In the genomic region with DNA sequence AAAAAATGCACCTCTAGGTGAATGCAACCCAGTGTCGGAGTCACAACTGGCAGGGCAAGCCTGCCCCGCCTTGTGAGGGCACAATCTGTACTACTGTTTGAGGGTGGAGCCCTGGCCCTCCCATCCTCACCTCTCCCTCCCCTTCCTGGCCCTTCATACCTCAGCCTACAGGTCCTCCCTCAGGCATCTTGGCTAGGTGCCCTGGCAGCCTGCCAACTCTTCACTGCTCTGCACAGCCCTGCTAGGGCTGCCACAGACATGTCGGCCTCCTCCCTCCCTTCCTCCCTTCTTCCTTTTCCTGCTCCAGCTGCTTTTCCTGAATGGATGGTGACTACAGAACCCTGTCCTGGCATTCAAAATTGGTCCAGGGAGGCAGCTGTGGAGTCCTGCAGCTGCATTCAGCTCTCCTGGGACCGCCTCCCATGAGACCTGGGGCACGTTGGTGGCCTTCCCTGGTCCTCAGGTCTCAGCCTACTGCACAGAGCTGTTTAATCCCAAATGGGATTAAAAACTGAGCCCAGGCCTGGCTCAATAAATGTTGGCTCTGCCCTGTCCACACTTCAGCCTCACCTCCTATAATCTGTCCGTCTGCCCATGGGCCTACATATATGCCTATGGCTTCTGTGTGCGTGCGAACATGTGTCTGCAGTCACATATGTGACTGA, we compare ENCODE assay signal across 8 cellular contexts. TPM values are rescaled to one million over a fixed set of nuclear protein-coding genes. Genes with fewer than 3 reads are reported as not detected.
DNase-seq lines count a peak whose midpoint lies in the region; ATAC-seq and TF ChIP-seq lines count a peak whose summit lies in the region.

No MANE protein-coding gene starts in this region.

- no peak overlapping the region for H3K4me3 ChIP-seq in epithelial cell of esophagus (ENCODE audit: low read length)

- intact Hi-C loops in activated CD4-positive, alpha-beta T cell treated with anti-CD3 and anti-CD28 coated beads, Interleukin-2, amount 10 ng/mL, durations not matched to agents 24 days and 14 days (cut with micrococcal nuclease): no loop called here

- H3K4me1 Mint-ChIP-seq in activated CD4-positive, alpha-beta T cell treated with anti-CD3 and anti-CD28 coated beads, Interleukin-2, amount 10 ng/mL, durations not matched to agents 24 days and 14 days: no peaks in the 10 kb centered on the region

- DNase-seq in HuH-7.5 (ENCODE audit: low spot score) (peak; percentile 70), NCI-H526 (lab: John Stamatoyannopoulos, UW) (peak; percentile 62 to 89), epithelial cell of esophagus (ENCODE audit: low read depth) (peak; percentile 96), renal cortical epithelial cell (ENCODE audit: low read depth) (peak; percentile 65), HCEC 1CT (no peak)
- no peak for DNase-seq in activated CD4-positive, alpha-beta T cell treated with anti-CD3 and anti-CD28 coated beads, Interleukin-2, amount 10 ng/mL, durations not matched to agents 24 days and 14 days

- no peaks in the 10 kb centered on the region for H3K36me3 Mint-ChIP-seq in activated CD4-positive, alpha-beta T cell treated with anti-CD3 and anti-CD28 coated beads, Interleukin-2, amount 10 ng/mL, durations not matched to agents 24 days and 14 days (ENCODE audit: low read depth)

- H3K9me3 Mint-ChIP-seq in activated CD4-positive, alpha-beta T cell treated with anti-CD3 and anti-CD28 coated beads, Interleukin-2, amount 10 ng/mL, durations not matched to agents 24 days and 14 days: no peaks in the 10 kb centered on the region

- TF ChIP-seq CTCF in epithelial cell of esophagus (IDR thresholded peaks at IDR 0.05; ENCODE audit: insufficient read depth, low read depth, low read length, missing control alignments): no peak

- H3K27ac Mint-ChIP-seq in activated CD4-positive, alpha-beta T cell treated with anti-CD3 and anti-CD28 coated beads, Interleukin-2, amount 10 ng/mL, durations not matched to agents 24 days and 14 days: no peak overlapping the region

- ATAC-seq in GM21515 (IDR thresholded peaks at IDR 0.05; ENCODE audit: unreplicated experiment) (no peak), GM21786 (IDR thresholded peaks at IDR 0.05; ENCODE audit: unreplicated experiment) (no peak)

- peaks cover 29% of the 10 kb centered on the region for H3K27me3 Mint-ChIP-seq in activated CD4-positive, alpha-beta T cell treated with anti-CD3 and anti-CD28 coated beads, Interleukin-2, amount 10 ng/mL, durations not matched to agents 24 days and 14 days

- H3K4me3 Mint-ChIP-seq in activated CD4-positive, alpha-beta T cell treated with anti-CD3 and anti-CD28 coated beads, Interleukin-2, amount 10 ng/mL, durations not matched to agents 24 days and 14 days: no peak overlapping the region

RNA-seq across cellular contexts. Expression of a gene that starts 52.7 kb away (rescaled TPM):
- not detected in 2 replicates for total RNA-seq in renal cortical epithelial cell
- total RNA-seq in activated CD4-positive, alpha-beta T cell treated with anti-CD3 and anti-CD28 coated beads, Interleukin-2, amount 10 ng/mL, durations not matched to agents 24 days and 14 days: not detected in 2 replicates

Comparison
In these comparisons a context has a peak if more than half of its experiments do, and no peak if none do; other contexts are left out.
1. DNase-seq: peak in HuH-7.5 (single experiment), NCI-H526 (2 of 2), epithelial cell of esophagus (single experiment) and renal cortical epithelial cell (single experiment); none in activated CD4-positive, alpha-beta T cell treated with anti-CD3 and anti-CD28 coated beads, Interleukin-2, amount 10 ng/mL, durations not matched to agents 24 days and 14 days (single experiment) and HCEC 1CT (single experiment).